1 cellular context compared by ENCODE assay signal in genomic region chr17:59837362-59838195, GRCh38.
TF ChIP-seq lines count a peak whose summit lies in the region.

No MANE protein-coding gene starts in this region.

TF ChIP-seq in HEK293, 187 proteins besides CTCF, POLR2A, EP300 and RAD21 (continued from another document):
- TF ChIP-seq, protein P1, sequence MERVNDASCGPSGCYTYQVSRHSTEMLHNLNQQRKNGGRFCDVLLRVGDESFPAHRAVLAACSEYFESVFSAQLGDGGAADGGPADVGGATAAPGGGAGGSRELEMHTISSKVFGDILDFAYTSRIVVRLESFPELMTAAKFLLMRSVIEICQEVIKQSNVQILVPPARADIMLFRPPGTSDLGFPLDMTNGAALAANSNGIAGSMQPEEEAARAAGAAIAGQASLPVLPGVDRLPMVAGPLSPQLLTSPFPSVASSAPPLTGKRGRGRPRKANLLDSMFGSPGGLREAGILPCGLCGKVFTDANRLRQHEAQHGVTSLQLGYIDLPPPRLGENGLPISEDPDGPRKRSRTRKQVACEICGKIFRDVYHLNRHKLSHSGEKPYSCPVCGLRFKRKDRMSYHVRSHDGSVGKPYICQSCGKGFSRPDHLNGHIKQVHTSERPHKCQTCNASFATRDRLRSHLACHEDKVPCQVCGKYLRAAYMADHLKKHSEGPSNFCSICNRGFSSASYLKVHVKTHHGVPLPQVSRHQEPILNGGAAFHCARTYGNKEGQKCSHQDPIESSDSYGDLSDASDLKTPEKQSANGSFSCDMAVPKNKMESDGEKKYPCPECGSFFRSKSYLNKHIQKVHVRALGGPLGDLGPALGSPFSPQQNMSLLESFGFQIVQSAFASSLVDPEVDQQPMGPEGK (tag by site-specific recombination; IDR thresholded peaks at IDR 0.05) = peak; percentile 71
- TF ChIP-seq PRDM1 (tag by site-specific recombination; IDR thresholded peaks at IDR 0.05) (peak; percentile 24), ZBTB48 (tag by site-specific recombination; IDR thresholded peaks at IDR 0.05) (no peak), SP7 (tag by site-specific recombination; IDR thresholded peaks at IDR 0.05) (peak; percentile 95), ZNF24 (tag by site-specific recombination; IDR thresholded peaks at IDR 0.05) (peak; percentile 72; the same call in 1 of the 2 replicates), ZNF549 (tag by site-specific recombination; IDR thresholded peaks at IDR 0.05) (no peak), ZSCAN23 (tag by site-specific recombination; IDR thresholded peaks at IDR 0.05) (no peak), ZNF426 (tag by site-specific recombination; IDR thresholded peaks at IDR 0.05) (no peak), ZNF335 (tag by site-specific recombination; conservative IDR thresholded peaks at IDR 0.05) (peak; percentile 33; the same call in 1 of the 2 replicates), ZNF701 (tag by site-specific recombination; IDR thresholded peaks at IDR 0.05) (no peak), SP2 (tag by site-specific recombination; IDR thresholded peaks at IDR 0.05) (peak; percentile 75), ZNF221 (tag by site-specific recombination; IDR thresholded peaks at IDR 0.05; ENCODE audit: borderline replicate concordance) (no peak), ZNF580 (tag by site-specific recombination; IDR thresholded peaks at IDR 0.05) (no peak), ZNF157 (tag by site-specific recombination; IDR thresholded peaks at IDR 0.05) (no peak), ZNF23 (tag by site-specific recombination; IDR thresholded peaks at IDR 0.05; ENCODE audit: borderline replicate concordance) (no peak), ZNF660 (tag by site-specific recombination; IDR thresholded peaks at IDR 0.05) (peak; percentile 40; the same call in 1 of the 2 replicates), ZNF560 (tag by site-specific recombination; IDR thresholded peaks at IDR 0.05; ENCODE audit: borderline replicate concordance) (no peak), ZNF155 (tag by site-specific recombination; IDR thresholded peaks at IDR 0.05) (no peak), ZNF121 (tag by site-specific recombination; IDR thresholded peaks at IDR 0.05) (no peak), GLIS2 (tag by site-specific recombination; IDR thresholded peaks at IDR 0.05) (peak; percentile 85), GLI4 (tag by site-specific recombination; IDR thresholded peaks at IDR 0.05) (no peak), GLIS1 (tag by site-specific recombination; IDR thresholded peaks at IDR 0.05) (peak; percentile 86), ELK4 (IDR thresholded peaks at IDR 0.05; ENCODE audit: borderline replicate concordance, low read depth, low read length) (no peak), BCL11A (tag by site-specific recombination; IDR thresholded peaks at IDR 0.05; ENCODE audit: low read depth) (peak; percentile 63; the same call in 1 of the 2 replicates), ZFP3 (tag by site-specific recombination; IDR thresholded peaks at IDR 0.05; ENCODE audit: low read depth) (no peak), ZNF510 (tag by site-specific recombination; IDR thresholded peaks at IDR 0.05; ENCODE audit: insufficient replicate concordance) (no peak), ZNF529 (tag by site-specific recombination; IDR thresholded peaks at IDR 0.05; ENCODE audit: insufficient replicate concordance) (no peak), ZNF513 (tag by site-specific recombination; IDR thresholded peaks at IDR 0.05) (no peak), SETDB1 (IDR thresholded peaks at IDR 0.05; ENCODE audit: insufficient read length, low read length) (no peak), ZNF18 (tag by site-specific recombination; IDR thresholded peaks at IDR 0.05) (no peak), ZNF558 (tag by site-specific recombination; IDR thresholded peaks at IDR 0.05) (no peak), ZNF521 (tag by site-specific recombination; IDR thresholded peaks at IDR 0.05) (no peak), TRIM28 (IDR thresholded peaks at IDR 0.05; ENCODE audit: borderline replicate concordance, low read length) (peak; percentile 57; the same call in 1 of the 2 replicates), ZNF324 (tag by site-specific recombination; IDR thresholded peaks at IDR 0.05) (peak; percentile 20; the same call in 1 of the 2 replicates), KLF10 (tag by site-specific recombination; IDR thresholded peaks at IDR 0.05) (peak; percentile 62; the same call in 1 of the 2 replicates), ZNF473 (tag by site-specific recombination; IDR thresholded peaks at IDR 0.05) (no peak), ZNF48 (tag by site-specific recombination; IDR thresholded peaks at IDR 0.05) (no peak), ZNF248 (tag by site-specific recombination; IDR thresholded peaks at IDR 0.05) (no peak), ZNF140 (tag by site-specific recombination; IDR thresholded peaks at IDR 0.05) (no peak), ZNF629 (tag by site-specific recombination; IDR thresholded peaks at IDR 0.05) (peak; percentile 92), ZNF621 (tag by site-specific recombination; IDR thresholded peaks at IDR 0.05) (no peak), ZNF184 (tag by site-specific recombination; IDR thresholded peaks at IDR 0.05) (no peak), ZBTB1 (tag by site-specific recombination; IDR thresholded peaks at IDR 0.05) (no peak), ZNF707 (tag by site-specific recombination; IDR thresholded peaks at IDR 0.05) (no peak), ZNF600 (tag by site-specific recombination; IDR thresholded peaks at IDR 0.05) (peak; percentile 92), ZFP69B (tag by site-specific recombination; IDR thresholded peaks at IDR 0.05) (peak; percentile 92), ZNF114 (tag by site-specific recombination; IDR thresholded peaks at IDR 0.05) (no peak), ZNF596 (tag by site-specific recombination; IDR thresholded peaks at IDR 0.05) (no peak), ZBTB8A (tag by site-specific recombination; IDR thresholded peaks at IDR 0.05) (no peak), ZNF398 (tag by site-specific recombination; IDR thresholded peaks at IDR 0.05) (0 out of 2 replicates have a peak, but pooled peaks have one; percentile 22), ZNF175 (tag by site-specific recombination; IDR thresholded peaks at IDR 0.05) (no peak)
- TF ChIP-seq, protein P2, sequence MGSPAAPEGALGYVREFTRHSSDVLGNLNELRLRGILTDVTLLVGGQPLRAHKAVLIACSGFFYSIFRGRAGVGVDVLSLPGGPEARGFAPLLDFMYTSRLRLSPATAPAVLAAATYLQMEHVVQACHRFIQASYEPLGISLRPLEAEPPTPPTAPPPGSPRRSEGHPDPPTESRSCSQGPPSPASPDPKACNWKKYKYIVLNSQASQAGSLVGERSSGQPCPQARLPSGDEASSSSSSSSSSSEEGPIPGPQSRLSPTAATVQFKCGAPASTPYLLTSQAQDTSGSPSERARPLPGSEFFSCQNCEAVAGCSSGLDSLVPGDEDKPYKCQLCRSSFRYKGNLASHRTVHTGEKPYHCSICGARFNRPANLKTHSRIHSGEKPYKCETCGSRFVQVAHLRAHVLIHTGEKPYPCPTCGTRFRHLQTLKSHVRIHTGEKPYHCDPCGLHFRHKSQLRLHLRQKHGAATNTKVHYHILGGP (tag by site-specific recombination; IDR thresholded peaks at IDR 0.05) = no peak
- TF ChIP-seq, protein P3, sequence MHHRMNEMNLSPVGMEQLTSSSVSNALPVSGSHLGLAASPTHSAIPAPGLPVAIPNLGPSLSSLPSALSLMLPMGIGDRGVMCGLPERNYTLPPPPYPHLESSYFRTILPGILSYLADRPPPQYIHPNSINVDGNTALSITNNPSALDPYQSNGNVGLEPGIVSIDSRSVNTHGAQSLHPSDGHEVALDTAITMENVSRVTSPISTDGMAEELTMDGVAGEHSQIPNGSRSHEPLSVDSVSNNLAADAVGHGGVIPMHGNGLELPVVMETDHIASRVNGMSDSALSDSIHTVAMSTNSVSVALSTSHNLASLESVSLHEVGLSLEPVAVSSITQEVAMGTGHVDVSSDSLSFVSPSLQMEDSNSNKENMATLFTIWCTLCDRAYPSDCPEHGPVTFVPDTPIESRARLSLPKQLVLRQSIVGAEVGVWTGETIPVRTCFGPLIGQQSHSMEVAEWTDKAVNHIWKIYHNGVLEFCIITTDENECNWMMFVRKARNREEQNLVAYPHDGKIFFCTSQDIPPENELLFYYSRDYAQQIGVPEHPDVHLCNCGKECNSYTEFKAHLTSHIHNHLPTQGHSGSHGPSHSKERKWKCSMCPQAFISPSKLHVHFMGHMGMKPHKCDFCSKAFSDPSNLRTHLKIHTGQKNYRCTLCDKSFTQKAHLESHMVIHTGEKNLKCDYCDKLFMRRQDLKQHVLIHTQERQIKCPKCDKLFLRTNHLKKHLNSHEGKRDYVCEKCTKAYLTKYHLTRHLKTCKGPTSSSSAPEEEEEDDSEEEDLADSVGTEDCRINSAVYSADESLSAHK (tag by site-specific recombination; IDR thresholded peaks at IDR 0.05) = peak; percentile 98
- TF ChIP-seq, protein P4, sequence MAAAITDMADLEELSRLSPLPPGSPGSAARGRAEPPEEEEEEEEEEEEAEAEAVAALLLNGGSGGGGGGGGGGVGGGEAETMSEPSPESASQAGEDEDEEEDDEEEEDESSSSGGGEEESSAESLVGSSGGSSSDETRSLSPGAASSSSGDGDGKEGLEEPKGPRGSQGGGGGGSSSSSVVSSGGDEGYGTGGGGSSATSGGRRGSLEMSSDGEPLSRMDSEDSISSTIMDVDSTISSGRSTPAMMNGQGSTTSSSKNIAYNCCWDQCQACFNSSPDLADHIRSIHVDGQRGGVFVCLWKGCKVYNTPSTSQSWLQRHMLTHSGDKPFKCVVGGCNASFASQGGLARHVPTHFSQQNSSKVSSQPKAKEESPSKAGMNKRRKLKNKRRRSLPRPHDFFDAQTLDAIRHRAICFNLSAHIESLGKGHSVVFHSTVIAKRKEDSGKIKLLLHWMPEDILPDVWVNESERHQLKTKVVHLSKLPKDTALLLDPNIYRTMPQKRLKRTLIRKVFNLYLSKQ (tag by site-specific recombination; IDR thresholded peaks at IDR 0.05; ENCODE audit: borderline replicate concordance) = no peak
